ENCODE assay signal across 16 cellular contexts in genomic region chr17:63821809-63822208, GRCh38. TPM values are rescaled to one million over a fixed set of nuclear protein-coding genes. Genes with fewer than 3 reads are reported as not detected.
A peak's percentile ranks its signal among the peaks of the same experiment; 100 is the strongest.
DNase-seq lines count a peak whose midpoint lies in the region; ATAC-seq and TF ChIP-seq lines count a peak whose summit lies in the region.
"Had no signal": no experiment of that assay in that cellular context is flagged by ENCODE, and none has a peak within 500 bp of the region (broad histone marks: within the 10 kb centered on the region; RNA-seq: fewer than 3 reads in every experiment).

No MANE protein-coding gene starts in this region.

- TF ChIP-seq CTCF in MCF 10A (IDR thresholded peaks at IDR 0.05; ENCODE audit: unreplicated experiment) = no peak
- TF ChIP-seq CTCF in mammary epithelial cell (conservative IDR thresholded peaks at IDR 0.05 in 1 of 2, IDR thresholded peaks at IDR 0.05 in 1 of 2; ENCODE audit: extremely low read depth in 1 of 2, insufficient read depth in 1 of 2, low read depth in 1 of 2, low read length in 2 of 2) = no peak
- TF ChIP-seq CTCF in psoas muscle (IDR thresholded peaks at IDR 0.05) = no peak
- TF ChIP-seq CTCF in lower leg skin (IDR thresholded peaks at IDR 0.05) = no peak

- peak; percentile 26 to 70 (median 66) for ATAC-seq in psoas muscle
- ATAC-seq in GM19455 (IDR thresholded peaks at IDR 0.05; ENCODE audit: unreplicated experiment) = no peak

- peak overlapping the region; percentile 75 for H3K27ac Mint-ChIP-seq in MCF 10A (ENCODE audit: low read depth, unreplicated experiment)

- CTCF ChIA-PET in MCF 10A (lab: Yijun Ruan, JAX) (interaction anchor here (1.1 kb wide), 1 partner anchor 15 kb away, joined by 3 read pairs; no protein-coding TSS in a partner anchor), mammary epithelial cell (lab: Charles Lee; ENCODE audit: low non-redundant PET) (no interaction called here)

- peaks cover 12% of the 10 kb centered on the region for H3K4me1 Mint-ChIP-seq in MCF 10A (ENCODE audit: insufficient read depth, unreplicated experiment)

- H3K4me3 Mint-ChIP-seq in MCF 10A (ENCODE audit: unreplicated experiment) = no peak overlapping the region

- DNase-seq in MCF 10A (ENCODE audit: unreplicated experiment) (no peak), mammary epithelial cell (no peak), adipocyte (ENCODE audit: low read depth) (no peak), psoas muscle (no peak), lower leg skin (ENCODE audit: low spot score in 2 of 2) (no peak), HT-29 (ENCODE audit: low spot score) (no peak)
- DNase-seq: activated CD4-positive, alpha-beta T cell treated with anti-CD3 and anti-CD28 coated beads for 4 hours; activated gamma-delta T cell; DMS 273 treated with DMSO at 0.1 percent for 48 hours; hypothalamus; IMR-90; NCI-H1105 treated with DMSO at 0.1 percent for 48 hours; NCI-H226; T-helper 9 cell had no signal

- no peak overlapping the region for H2AFZ ChIP-seq in mammary epithelial cell (ENCODE audit: low read depth, low read length)

- H3K9me3 Mint-ChIP-seq in MCF 10A (ENCODE audit: unreplicated experiment) = no peaks in the 10 kb centered on the region

- in situ Hi-C loops in mammary epithelial cell (cut with MboI; ENCODE audit: low sequenced_read_pairs in 2 of 2) = no loop called here

- POLR2A ChIA-PET in MCF 10A (lab: Yijun Ruan, JAX) = interaction anchor here (0.7 to 1.2 kb wide), 2 partner anchors 49 to 1241 kb away, joined by 3 read pairs; no protein-coding TSS in a partner anchor

- no peak for TF ChIP-seq POLR2A in lower leg skin (IDR thresholded peaks at IDR 0.05)

- H3K36me3 Mint-ChIP-seq in MCF 10A (ENCODE audit: insufficient read depth, unreplicated experiment) = peaks cover 92% of the 10 kb centered on the region

- dilution Hi-C loops in mammary epithelial cell (cut with HindIII; ENCODE audit: low sequenced_read_pairs) = no loop called here

- no peak overlapping the region for H3K4me2 ChIP-seq in mammary epithelial cell (ENCODE audit: insufficient read depth, low read depth, low read length)

- H3K4me3 ChIP-seq in mammary epithelial cell (replicated peaks in 1 of 3; ENCODE audit: insufficient read depth in 1 of 3, low read depth in 2 of 3, low read length in 3 of 3) (no peak overlapping the region), adipocyte (ENCODE audit: low read length) (no peak overlapping the region), psoas muscle (no peak overlapping the region), lower leg skin (ENCODE audit: low read depth, poor library complexity, severe bottlenecking) (no peak overlapping the region)

- H3K36me3 ChIP-seq in mammary epithelial cell (ENCODE audit: insufficient read depth, low read length) = peaks cover 54% of the 10 kb centered on the region
- H3K36me3 ChIP-seq in KOPT-K1 (ENCODE audit: insufficient read depth, low read length) = peaks cover 93% of the 10 kb centered on the region
- H3K36me3 ChIP-seq in adipocyte (ENCODE audit: control insufficient read depth, insufficient read depth, low read length, severe bottlenecking) = peaks cover 88% of the 10 kb centered on the region
- peaks cover 24 to 93% of the 10 kb centered on the region in 2 donors for H3K36me3 ChIP-seq in psoas muscle (ENCODE audit: insufficient read depth in 1 of 2, low read depth in 1 of 2)

- no peaks in the 10 kb centered on the region for H3K27me3 ChIP-seq in mammary epithelial cell (ENCODE audit: insufficient read depth, low read length)
- H3K27me3 ChIP-seq in adipocyte (replicated peaks; ENCODE audit: control insufficient read depth, insufficient read depth, low read length) = no peaks in the 10 kb centered on the region
- H3K27me3 ChIP-seq in psoas muscle (ENCODE audit: insufficient read depth in 3 of 3, low read length in 2 of 3) = no peaks in the 10 kb centered on the region

- H3K27me3 Mint-ChIP-seq in MCF 10A (ENCODE audit: insufficient read depth, unreplicated experiment) = no peaks in the 10 kb centered on the region

- WGBS in mammary epithelial cell (ENCODE audit: low coverage, missing lambda C conversion rate) = 84% methylated on average over 6 of the region's 6 CpGs
- WGBS in psoas muscle, 3 donors = 39 to 64% (median 44%) methylated on average over 6 of the region's 6 CpGs
- WGBS in lower leg skin, 2 donors = 73 to 81% methylated on average over 6 of the region's 6 CpGs

- no peaks in the 10 kb centered on the region for H3K9me3 ChIP-seq in mammary epithelial cell (replicated peaks; ENCODE audit: insufficient read depth, low read length)
- H3K9me3 ChIP-seq in KOPT-K1 (ENCODE audit: insufficient read depth, low read length, poor library complexity, severe bottlenecking) = no peaks in the 10 kb centered on the region
- no peaks in the 10 kb centered on the region for H3K9me3 ChIP-seq in adipocyte (ENCODE audit: control insufficient read depth, low read length)
- no peaks in the 10 kb centered on the region for H3K9me3 ChIP-seq in psoas muscle

- H3K27ac ChIP-seq in mammary epithelial cell (ENCODE audit: insufficient read depth, low read depth, low read length) (no peak overlapping the region), KOPT-K1 (ENCODE audit: low read depth, low read length, poor library complexity, severe bottlenecking) (peak overlapping the region; percentile 77), psoas muscle (peak overlapping the region; percentile 39)

- no peaks in the 10 kb centered on the region for H4K20me1 ChIP-seq in mammary epithelial cell (ENCODE audit: insufficient read depth, low read length)

- intact Hi-C loops in MCF 10A (cut with micrococcal nuclease) (no loop called here), mammary epithelial cell (cut with micrococcal nuclease) (no loop called here), psoas muscle (cut with DNase I) (loop anchor here in 1 of 2 donors (5.0 kb wide), 1 partner anchor 45 kb away; no protein-coding TSS in a partner anchor), lower leg skin (cut with DNase I; ENCODE audit: low total_unique reads) (loop anchor here (5.0 kb wide), 1 partner anchor 35 kb away; no protein-coding TSS in a partner anchor)

- H3K9ac ChIP-seq in mammary epithelial cell (ENCODE audit: insufficient read depth, low read length) = no peak overlapping the region
- peak overlapping the region; percentile 2 for H3K9ac ChIP-seq in adipocyte (ENCODE audit: low read length)

- BruUV-seq in MCF 10A (replicated peaks; lab: Mats Ljungman, UMichigan) (no TSS peak), mammary epithelial cell (replicated peaks; lab: Mats Ljungman, UMichigan) (no TSS peak)

- peaks cover 77% of the 10 kb centered on the region for H3K79me2 ChIP-seq in mammary epithelial cell (ENCODE audit: insufficient read depth, low read length)

- peaks cover 6% of the 10 kb centered on the region for H3K4me1 ChIP-seq in mammary epithelial cell (ENCODE audit: insufficient read depth, low read length)
- peaks cover 9% of the 10 kb centered on the region for H3K4me1 ChIP-seq in adipocyte (ENCODE audit: control insufficient read depth, insufficient read depth, low read length)
- H3K4me1 ChIP-seq in psoas muscle = peaks cover 13% of the 10 kb centered on the region

RNA-seq across cellular contexts. Expression of gene PSMC5, which starts 5.4 kb away (rescaled TPM):
- total RNA-seq in MCF 10A (2022) (148 and 151 TPM in 2 replicates), mammary epithelial cell (100 to 1,000 TPM in 1 of 2 donors, 10 to 100 TPM in 1; 44.8 to 132 TPM), psoas muscle (100 to 1,000 TPM; 147 to 224 (median 176) TPM), lower leg skin (100 to 1,000 TPM in 1 of 4 donors, 10 to 100 TPM in 3; 68.9 to 126 (median 88.7) TPM)
- polyA plus RNA-seq in mammary epithelial cell (203 TPM), psoas muscle (100 to 1,000 TPM; 269 to 380 (median 341) TPM)
- polyA minus RNA-seq in mammary epithelial cell = 238 TPM
- total RNA-seq in HT-29 (2014; rRNA removed; shearing (Covaris generic)) = 56.3 and 65.3 TPM in 2 replicates

RNA-seq across cellular contexts. Expression of gene FTSJ3, which starts 5.7 kb away (rescaled TPM):
- total RNA-seq in MCF 10A (2022) (36.7 and 49.5 TPM in 2 replicates), mammary epithelial cell (10 to 100 TPM; 39.5 to 49.0 TPM), psoas muscle (10 to 100 TPM; 20.1 to 26.2 (median 24.8) TPM), lower leg skin (10 to 100 TPM; 28.4 to 76.8 (median 47.2) TPM)
- polyA plus RNA-seq in mammary epithelial cell (32.0 TPM), psoas muscle (10 to 100 TPM; 14.4 to 41.9 (median 41.0) TPM)
- polyA minus RNA-seq in mammary epithelial cell = 52.4 TPM
- total RNA-seq in HT-29 (2014; rRNA removed; shearing (Covaris generic)) = 35.7 and 41.7 TPM in 2 replicates

RNA-seq across cellular contexts. Expression of gene SMARCD2, which starts 20.7 kb away (rescaled TPM):
- total RNA-seq in MCF 10A (2022) (43.7 and 54.6 TPM in 2 replicates), mammary epithelial cell (10 to 100 TPM; 66.1 to 75.3 TPM), psoas muscle (10 to 100 TPM in 3 of 4 donors, 1 to 10 TPM in 1; 9.4 to 26.9 (median 18.4) TPM), lower leg skin (100 to 1,000 TPM; 235 to 310 (median 272) TPM)
- polyA plus RNA-seq in mammary epithelial cell (77.9 TPM), psoas muscle (10 to 100 TPM; 12.1 to 15.4 (median 14.7) TPM)
- polyA minus RNA-seq in mammary epithelial cell = 102 TPM
- total RNA-seq in HT-29 (2014; rRNA removed; shearing (Covaris generic)) = 205 and 206 TPM in 2 replicates

RNA-seq across cellular contexts. Expression of gene DDX42, which starts 47.8 kb away (rescaled TPM):
- total RNA-seq in MCF 10A (2022) (137 and 144 TPM in 2 replicates), mammary epithelial cell (100 to 1,000 TPM in 1 of 2 donors, 10 to 100 TPM in 1; 63.2 to 112 TPM), psoas muscle (10 to 100 TPM; 47.4 to 91.0 (median 73.9) TPM), lower leg skin (10 to 100 TPM; 59.1 to 87.4 (median 64.0) TPM)
- polyA plus RNA-seq in mammary epithelial cell (44.7 TPM), psoas muscle (10 to 100 TPM; 46.3 to 56.0 (median 55.8) TPM)
- polyA minus RNA-seq in mammary epithelial cell = 163 TPM
- 42.3 and 45.3 TPM in 2 replicates for total RNA-seq in HT-29 (2014; rRNA removed; shearing (Covaris generic))

RNA-seq across cellular contexts. Expression of gene CCDC47, which starts 48.4 kb away (rescaled TPM):
- total RNA-seq in MCF 10A (2022) (86.4 and 114 TPM in 2 replicates), mammary epithelial cell (10 to 100 TPM; 60.5 to 74.7 TPM), psoas muscle (100 to 1,000 TPM in 3 of 4 donors, 10 to 100 TPM in 1; 67.4 to 138 (median 114) TPM), lower leg skin (10 to 100 TPM; 48.7 to 71.9 (median 59.5) TPM)
- polyA plus RNA-seq in mammary epithelial cell (44.7 TPM), psoas muscle (100 to 1,000 TPM in 2 of 3 donors, 10 to 100 TPM in 1; 61.7 to 137 (median 125) TPM)
- 48.7 TPM for polyA minus RNA-seq in mammary epithelial cell
- total RNA-seq in HT-29 (2014; rRNA removed; shearing (Covaris generic)) = 54.3 and 56.8 TPM in 2 replicates
